In the genomic region with DNA sequence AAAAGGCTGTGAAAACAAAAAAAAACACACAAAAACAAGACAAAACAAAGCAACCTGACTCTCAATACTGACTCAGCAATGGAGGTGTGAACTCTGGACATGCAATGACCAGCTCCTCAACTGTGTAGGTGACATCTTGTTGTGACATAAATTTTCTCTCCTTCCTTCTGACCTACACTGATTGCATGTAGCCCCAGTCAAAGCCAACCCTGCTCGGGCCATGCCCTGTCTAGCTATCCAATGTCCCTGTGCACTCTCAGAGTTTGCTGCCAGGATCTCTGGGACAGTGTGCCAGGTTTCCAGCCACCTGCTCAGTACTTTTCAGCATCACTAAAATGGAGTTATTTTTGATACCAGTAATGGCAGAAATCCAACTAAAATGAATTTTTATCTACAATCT, we compare ENCODE assay signal across 24 cellular contexts. TPM values are rescaled to one million over a fixed set of nuclear protein-coding genes. Genes with fewer than 3 reads are reported as not detected.
DNase-seq lines count a peak whose midpoint lies in the region; ATAC-seq, FAIRE-seq and TF ChIP-seq lines count a peak whose summit lies in the region.
"Had no signal": no experiment of that assay in that cellular context is flagged by ENCODE, and none has a peak within 500 bp of the region (broad histone marks: within the 10 kb centered on the region; RNA-seq: fewer than 3 reads in every experiment).

No MANE protein-coding gene starts in this region.

- ATAC-seq in right lobe of liver (peak; percentile 65 to 89 (median 70)), HepG2 (no peak), left ventricle myocardium superior (peak; percentile 98)
- ATAC-seq: left lung had no signal

- 0% methylated on average over 1 of the region's 1 CpG for WGBS in right lobe of liver (ENCODE audit: insufficient coverage, low coverage, low lambda C conversion rate, missing lambda C conversion rate)
- 13% methylated on average over 1 of the region's 1 CpG for WGBS in HepG2 (ENCODE audit: low lambda C conversion rate)

- TF ChIP-seq POLR2A in right lobe of liver (IDR thresholded peaks at IDR 0.05) (no peak), HepG2 (IDR thresholded peaks at IDR 0.05; ENCODE audit: insufficient read depth in 1 of 2, low read depth in 2 of 2, low read length in 2 of 2) (no peak)

- DNase-seq in right lobe of liver, result peak in 2 of 3 donors; percentile 63 to 69
- no peak for DNase-seq in HepG2 (ENCODE audit: low spot score)
- peak; percentile 18 for DNase-seq in bronchial epithelial cell (ENCODE audit: low read depth)
- DNase-seq in left ventricle myocardium superior, result peak; percentile 70
- no peak for DNase-seq in iPS-NIHi7 (ENCODE audit: extremely low spot score)
- DNase-seq in retina, result no peak
- DNase-seq in NCI-H128 (lab: John Stamatoyannopoulos, UW; ENCODE audit: unreplicated experiment), result no peak
- no peak for DNase-seq in dedifferentiated amniotic fluid mesenchymal stem cell (ENCODE audit: extremely low spot score)
- DNase-seq: ACHN; activated naive CD4-positive, alpha-beta T cell treated with Interleukin-2 at 50 U/mL for 16 hours; hypothalamus; Kasumi-1; left lung; mesendoderm; NCI-H1417 treated with DMSO at 0.1 percent for 48 hours; NCI-H2081 treated with DMSO at 0.1 percent for 48 hours; NCI-H226; NCI-H526 treated with DMSO at 0.1 percent for 48 hours; stimulated activated CD4-positive, alpha-beta T cell treated with anti-CD3 and anti-CD28 coated beads, Interleukin-4, amount 100 ng/mL, for 1 hour had no signal

- H4K20me1 ChIP-seq in HepG2 (ENCODE audit: insufficient read depth, low read length), result no peaks in the 10 kb centered on the region

- no peak overlapping the region for H3K9ac ChIP-seq in HepG2 (ENCODE audit: insufficient read depth, low read depth, low read length)

- TF ChIP-seq EP300 in HepG2 (IDR thresholded peaks at IDR 0.05; ENCODE audit: low read depth in 2 of 2, low read length in 2 of 2) (no peak), HepG2 (CRISPR knock-in tag; IDR thresholded peaks at IDR 0.05; ENCODE audit: borderline replicate concordance) (no peak)

- H3K27me3 ChIP-seq in right lobe of liver (no peaks in the 10 kb centered on the region), HepG2 (ENCODE audit: control insufficient read depth in 1 of 2, insufficient read depth in 2 of 2, low read length in 2 of 2) (no peaks in the 10 kb centered on the region; a peak in 1 of 5 replicates), bronchial epithelial cell (ENCODE audit: control insufficient read depth, insufficient read depth, low read length) (no peaks in the 10 kb centered on the region)
- H3K27me3 ChIP-seq: left lung, SJSA1, tibial nerve had no signal

- H3K79me2 ChIP-seq in HepG2 (ENCODE audit: insufficient read depth, low read length), result no peaks in the 10 kb centered on the region

- no peaks in the 10 kb centered on the region for H3K36me3 ChIP-seq in right lobe of liver
- no peaks in the 10 kb centered on the region for H3K36me3 ChIP-seq in HepG2 (replicated peaks in 1 of 2; ENCODE audit: control insufficient read depth in 1 of 2, insufficient read depth in 2 of 2, low read length in 2 of 2)
- H3K36me3 ChIP-seq in bronchial epithelial cell (ENCODE audit: control insufficient read depth, insufficient read depth, low read length), result no peaks in the 10 kb centered on the region
- H3K36me3 ChIP-seq: left lung, SJSA1, tibial nerve had no signal

- POLR2A ChIA-PET in HepG2 (lab: Yijun Ruan, JAX), result no interaction called here

- no peak for TF ChIP-seq RAD21 in HepG2 (CRISPR knock-in tag; IDR thresholded peaks at IDR 0.05)

- no peaks in the 10 kb centered on the region for H3K9me3 ChIP-seq in right lobe of liver
- no peaks in the 10 kb centered on the region for H3K9me3 ChIP-seq in HepG2 (ENCODE audit: low read length)
- H3K9me3 ChIP-seq: left lung, SJSA1, tibial nerve had no signal

- no peak overlapping the region for H2AFZ ChIP-seq in HepG2 (ENCODE audit: low read length)

- no peak overlapping the region for H3K4me2 ChIP-seq in HepG2 (ENCODE audit: low read depth, low read length)

- no peak for TF ChIP-seq CTCF in right lobe of liver (IDR thresholded peaks at IDR 0.05)
- TF ChIP-seq CTCF in HepG2 (CRISPR knock-in tag; IDR thresholded peaks at IDR 0.05), result no peak
- TF ChIP-seq CTCF in bronchial epithelial cell (IDR thresholded peaks at IDR 0.05; ENCODE audit: insufficient read depth, low read length, severe bottlenecking), result no peak

- no peaks in the 10 kb centered on the region for H3K4me1 ChIP-seq in right lobe of liver
- no peaks in the 10 kb centered on the region for H3K4me1 ChIP-seq in HepG2 (ENCODE audit: insufficient read depth, low read length)
- H3K4me1 ChIP-seq: left lung, SJSA1, tibial nerve had no signal

- intact Hi-C loops in right lobe of liver (cut with DNase I) (loop anchor here in 1 of 2 donors (10.0 kb wide), 1 partner anchor 477 kb away; no protein-coding TSS in a partner anchor), HepG2 (cut with micrococcal nuclease; ENCODE audit: unreplicated experiment) (no loop called here), left ventricle myocardium superior (cut with micrococcal nuclease) (loop anchor here (10.0 kb wide), 2 partner anchors 87 to 467 kb away; no protein-coding TSS in a partner anchor)

- H3K4me3 ChIP-seq in right lobe of liver (no peak overlapping the region), HepG2 (replicated peaks in 1 of 3; ENCODE audit: insufficient read depth in 1 of 3, low read depth in 2 of 3, low read length in 3 of 3) (no peak overlapping the region), bronchial epithelial cell (ENCODE audit: low read depth, low read length) (no peak overlapping the region)
- H3K4me3 ChIP-seq: left lung, SJSA1, tibial nerve had no signal

- BruUV-seq in HepG2 (replicated peaks; lab: Mats Ljungman, UMichigan), result no TSS peak

- in situ Hi-C loops in HepG2 (cut with HindIII; ENCODE audit: extremely low pct_ligation_motif_present, low pct_unique_long_range_greater_than_20kb), result loop anchor here (10.0 kb wide), 1 partner anchor 477 kb away; no protein-coding TSS in a partner anchor

- CTCF ChIA-PET in HepG2 (lab: Yijun Ruan, JAX; ENCODE audit: low intra/inter-chr PET ratio, low total read pairs), result no interaction called here

- no peak for FAIRE-seq in HepG2 (lab: Jason Lieb, UNC)
- FAIRE-seq in bronchial epithelial cell (lab: Jason Lieb, UNC), result no peak
- FAIRE-seq: frontal cortex, GM12892, RCC 7860 had no signal

- no peak overlapping the region for H3K27ac ChIP-seq in right lobe of liver
- H3K27ac ChIP-seq in HepG2 (ENCODE audit: extremely low read length, insufficient read depth, low read length), result no peak overlapping the region
- H3K27ac ChIP-seq: left lung, SJSA1, tibial nerve had no signal

TF ChIP-seq in HepG2, 621 proteins besides CTCF, POLR2A, EP300 and RAD21 (continues in another document):
- TF ChIP-seq ZNF660 (CRISPR knock-in tag; IDR thresholded peaks at IDR 0.05; ENCODE audit: borderline replicate concordance, low read depth) (no peak), YEATS4 (CRISPR knock-in tag; IDR thresholded peaks at IDR 0.05; ENCODE audit: borderline replicate concordance) (no peak), KDM4B (CRISPR knock-in tag; IDR thresholded peaks at IDR 0.05) (no peak)
- TF ChIP-seq, protein P1, sequence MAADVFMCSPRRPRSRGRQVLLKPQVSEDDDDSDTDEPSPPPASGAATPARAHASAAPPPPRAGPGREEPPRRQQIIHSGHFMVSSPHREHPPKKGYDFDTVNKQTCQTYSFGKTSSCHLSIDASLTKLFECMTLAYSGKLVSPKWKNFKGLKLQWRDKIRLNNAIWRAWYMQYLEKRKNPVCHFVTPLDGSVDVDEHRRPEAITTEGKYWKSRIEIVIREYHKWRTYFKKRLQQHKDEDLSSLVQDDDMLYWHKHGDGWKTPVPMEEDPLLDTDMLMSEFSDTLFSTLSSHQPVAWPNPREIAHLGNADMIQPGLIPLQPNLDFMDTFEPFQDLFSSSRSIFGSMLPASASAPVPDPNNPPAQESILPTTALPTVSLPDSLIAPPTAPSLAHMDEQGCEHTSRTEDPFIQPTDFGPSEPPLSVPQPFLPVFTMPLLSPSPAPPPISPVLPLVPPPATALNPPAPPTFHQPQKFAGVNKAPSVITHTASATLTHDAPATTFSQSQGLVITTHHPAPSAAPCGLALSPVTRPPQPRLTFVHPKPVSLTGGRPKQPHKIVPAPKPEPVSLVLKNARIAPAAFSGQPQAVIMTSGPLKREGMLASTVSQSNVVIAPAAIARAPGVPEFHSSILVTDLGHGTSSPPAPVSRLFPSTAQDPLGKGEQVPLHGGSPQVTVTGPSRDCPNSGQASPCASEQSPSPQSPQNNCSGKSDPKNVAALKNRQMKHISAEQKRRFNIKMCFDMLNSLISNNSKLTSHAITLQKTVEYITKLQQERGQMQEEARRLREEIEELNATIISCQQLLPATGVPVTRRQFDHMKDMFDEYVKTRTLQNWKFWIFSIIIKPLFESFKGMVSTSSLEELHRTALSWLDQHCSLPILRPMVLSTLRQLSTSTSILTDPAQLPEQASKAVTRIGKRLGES (CRISPR knock-in tag; IDR thresholded peaks at IDR 0.05; ENCODE audit: borderline replicate concordance), result no peak

RNA-seq across cellular contexts. Expression of a gene that starts 18.9 kb away (rescaled TPM):
- 1 to 10 TPM in 3 of 6 experiments, under 1 TPM in 3; 0.43 to 1.5 (median 0.91) TPM for total RNA-seq in right lobe of liver
- 0.20 TPM in 1 of 2 replicates, not detected in the other for total RNA-seq in HepG2 (2016; rRNA removed; fragmentation: Illumina TruSeq; extraction: Trizol)
- total RNA-seq in HepG2 (2016; cell fraction: cytosol; rRNA removed; fragmentation: Illumina TruSeq; extraction: Trizol; ENCODE audit: low read depth), result not detected in 2 replicates
- 0.09 and 0.12 TPM in 2 replicates for total RNA-seq in HepG2 (2016; cell fraction: insoluble cytoplasmic fraction; rRNA removed; fragmentation: Illumina TruSeq; extraction: Trizol)
- total RNA-seq in HepG2 (2016; cell fraction: membrane; rRNA removed; fragmentation: Illumina TruSeq; extraction: Trizol), result not detected in 2 replicates
- total RNA-seq in HepG2 (2016; cell fraction: nucleus; rRNA removed; fragmentation: Illumina TruSeq; extraction: Trizol), result 0.40 and 0.47 TPM in 2 replicates
- 0.09 and 0.16 TPM in 2 replicates for polyA plus RNA-seq in HepG2 (2011; rRNA removed)
- 0.03 and 0.04 TPM in 2 replicates for polyA plus RNA-seq in HepG2 (2011; cell fraction: cytosol; rRNA removed)
- polyA plus RNA-seq in HepG2 (2011; cell fraction: nucleus; rRNA removed), result 0.17 and 0.29 TPM in 2 replicates
- polyA plus RNA-seq in HepG2 (2012), result 0.19 and 0.21 TPM in 2 replicates
- not detected in 2 replicates for polyA plus RNA-seq in HepG2 (2016; cell fraction: cytosol; fragmentation: Illumina TruSeq; extraction: Trizol; ENCODE audit: low read depth)
- not detected in 2 replicates for polyA plus RNA-seq in HepG2 (2016; cell fraction: insoluble cytoplasmic fraction; fragmentation: Illumina TruSeq; extraction: Trizol; ENCODE audit: low read depth)
- polyA plus RNA-seq in HepG2 (2016; cell fraction: membrane; fragmentation: Illumina TruSeq; extraction: Trizol; ENCODE audit: low read depth), result not detected in 2 replicates
- polyA plus RNA-seq in HepG2 (2016; cell fraction: nucleus; fragmentation: Illumina TruSeq; extraction: Trizol; ENCODE audit: insufficient read depth, low read depth), result 0.55 TPM in 1 of 2 replicates, not detected in the other
- polyA minus RNA-seq in HepG2 (2011; rRNA and poly(A)+ RNA removed; ENCODE audit: low replicate concordance), result 0.10 TPM in 1 of 2 replicates, not detected in the other
- not detected in 2 replicates for polyA minus RNA-seq in HepG2 (2011; cell fraction: cytosol; rRNA and poly(A)+ RNA removed)
- 0.64 and 0.75 TPM in 2 replicates for polyA minus RNA-seq in HepG2 (2011; cell fraction: nucleus; rRNA and poly(A)+ RNA removed)
- total RNA-seq in bronchial epithelial cell, result 0.77 and 1.1 TPM in 2 replicates
- total RNA-seq in left ventricle myocardium superior, result 2.5 TPM

Comparison
In these comparisons a context has a peak if more than half of its experiments do, and no peak if none do; other contexts are left out.
1. DNase-seq: peak in right lobe of liver (2 of 3), bronchial epithelial cell (single experiment) and left ventricle myocardium superior (single experiment); none in HepG2 (single experiment), iPS-NIHi7 (single experiment), retina (single experiment), NCI-H128 (single experiment) and dedifferentiated amniotic fluid mesenchymal stem cell (single experiment).